9 cellular contexts compared by ENCODE assay signal in genomic region chr18:44709297-44710117, GRCh38. TPM values are rescaled to one million over a fixed set of nuclear protein-coding genes. Genes with fewer than 3 reads are reported as not detected.
DNase-seq lines count a peak whose midpoint lies in the region; ATAC-seq and TF ChIP-seq lines count a peak whose summit lies in the region.
"Had no signal": no experiment of that assay in that cellular context is flagged by ENCODE, and none has a peak within 500 bp of the region (broad histone marks: within the 10 kb centered on the region; RNA-seq: fewer than 3 reads in every experiment).

No MANE protein-coding gene starts in this region.

- TF ChIP-seq CTCF in ovary (IDR thresholded peaks at IDR 0.05) = no peak
- no peak for TF ChIP-seq CTCF in glutamatergic neuron (IDR thresholded peaks at IDR 0.05; ENCODE audit: partially characterized antibody, unreplicated experiment)
- no peak for TF ChIP-seq CTCF in Caco-2 (IDR thresholded peaks at IDR 0.05; ENCODE audit: insufficient read depth in 1 of 2, low read depth in 1 of 2, low read length in 1 of 2, severe bottlenecking in 1 of 2, unreplicated experiment in 1 of 2)

- H3K36me3 Mint-ChIP-seq in glutamatergic neuron (ENCODE audit: unreplicated experiment) (peaks cover 23% of the 10 kb centered on the region), Caco-2 (ENCODE audit: insufficient read depth, unreplicated experiment) (peaks cover 3% of the 10 kb centered on the region)

- H3K27me3 ChIP-seq in SJSA1 (replicated peaks) (no peaks in the 10 kb centered on the region), ovary (no peaks in the 10 kb centered on the region), Caco-2 (replicated peaks; ENCODE audit: control insufficient read depth, insufficient read depth, low read length) (no peaks in the 10 kb centered on the region)

- H3K4me1 Mint-ChIP-seq in glutamatergic neuron (ENCODE audit: low read depth, unreplicated experiment) = peaks cover 27% of the 10 kb centered on the region
- H3K4me1 Mint-ChIP-seq in Caco-2 (ENCODE audit: low read depth, unreplicated experiment) = no peaks in the 10 kb centered on the region

- H3K27ac ChIP-seq in SJSA1 (peak overlapping the region; percentile 33), ovary (peak overlapping the region; percentile 86 to 90)
- H3K27ac ChIP-seq: neutrophil had no signal

- H3K4me3 Mint-ChIP-seq in glutamatergic neuron (ENCODE audit: unreplicated experiment) (no peak overlapping the region), Caco-2 (ENCODE audit: unreplicated experiment) (no peak overlapping the region)

- intact Hi-C loops in ovary (cut with DNase I) = loop anchor here in 1 of 4 donors (10.0 kb wide), 1 partner anchor 75 kb away; no protein-coding TSS in a partner anchor
- intact Hi-C loops in Caco-2 (cut with micrococcal nuclease; ENCODE audit: unreplicated experiment) = no loop called here

- ATAC-seq in GM18867 (IDR thresholded peaks at IDR 0.05; ENCODE audit: unreplicated experiment) = peak; percentile 94
- ATAC-seq in HG02610 (IDR thresholded peaks at IDR 0.05; ENCODE audit: unreplicated experiment) = peak; percentile 92

- DNase-seq in SJSA1 (ENCODE audit: low read depth in 1 of 2, low spot score in 2 of 2) = no peak
- DNase-seq in ovary = no peak
- DNase-seq in epidermal melanocyte (ENCODE audit: insufficient read length, low spot score) = no peak
- DNase-seq in ureter (ENCODE audit: low spot score) = no peak
- no peak for DNase-seq in glutamatergic neuron
- DNase-seq in Caco-2 = no peak

- H3K4me3 ChIP-seq in SJSA1 (no peak overlapping the region), ovary (no peak overlapping the region), Caco-2 (ENCODE audit: low read depth, low read length) (no peak overlapping the region)

- CTCF ChIA-PET in Caco-2 (lab: Charles Lee) = no interaction called here

- 39 to 53% (median 42%) methylated on average over 9 of the region's 9 CpGs for WGBS in ovary, 3 donors

- peaks cover 19% of the 10 kb centered on the region for H3K36me3 ChIP-seq in SJSA1
- no peaks in the 10 kb centered on the region for H3K36me3 ChIP-seq in ovary
- no peaks in the 10 kb centered on the region for H3K36me3 ChIP-seq in Caco-2 (ENCODE audit: control insufficient read depth, insufficient read depth, low read length)
- H3K36me3 ChIP-seq: neutrophil had no signal

- H3K4me1 ChIP-seq in SJSA1 (replicated peaks) (peaks cover 56% of the 10 kb centered on the region), ovary (ENCODE audit: insufficient read depth) (peaks cover 17% of the 10 kb centered on the region), Caco-2 (no peaks in the 10 kb centered on the region)

- H3K27ac Mint-ChIP-seq in glutamatergic neuron (ENCODE audit: unreplicated experiment) (no peak overlapping the region), Caco-2 (ENCODE audit: unreplicated experiment) (no peak overlapping the region)

- TF ChIP-seq EP300 in ovary (IDR thresholded peaks at IDR 0.05) = no peak

- peaks cover 1% of the 10 kb centered on the region for H3K9me3 Mint-ChIP-seq in glutamatergic neuron (ENCODE audit: unreplicated experiment)
- H3K9me3 Mint-ChIP-seq in Caco-2 (ENCODE audit: unreplicated experiment) = no peaks in the 10 kb centered on the region

- no TSS peak for BruUV-seq in Caco-2 (replicated peaks; lab: Mats Ljungman, UMichigan)

- H3K27me3 Mint-ChIP-seq in glutamatergic neuron (ENCODE audit: unreplicated experiment) = peaks cover 7% of the 10 kb centered on the region
- no peaks in the 10 kb centered on the region for H3K27me3 Mint-ChIP-seq in Caco-2 (ENCODE audit: insufficient read depth, unreplicated experiment)

- no peak for TF ChIP-seq POLR2A in ovary (IDR thresholded peaks at IDR 0.05)

- H3K9me3 ChIP-seq in SJSA1 (replicated peaks) (no peaks in the 10 kb centered on the region), ovary (no peaks in the 10 kb centered on the region), Caco-2 (no peaks in the 10 kb centered on the region)
- H3K9me3 ChIP-seq: neutrophil had no signal

- POLR2A ChIA-PET in Caco-2 (lab: Charles Lee) = no interaction called here

RNA-seq across cellular contexts. Expression of gene SETBP1, which starts 28.8 kb away (rescaled TPM):
- 9.9 and 12.6 TPM in 2 replicates for total RNA-seq in SJSA1 (2014; rRNA removed; shearing (Covaris generic))
- total RNA-seq in ovary = 10 to 100 TPM; 23.0 to 53.7 (median 33.3) TPM
- 10 to 100 TPM in 1 of 2 donors, 1 to 10 TPM in 1; 7.8 to 12.9 TPM for polyA plus RNA-seq in ovary
- total RNA-seq in ureter = 51.0 TPM
- total RNA-seq in glutamatergic neuron (ENCODE audit: unreplicated experiment) = 83.3 TPM
- total RNA-seq in Caco-2 (2022) = 4.0 and 4.6 TPM in 2 replicates
